ENCODE assay signal across 20 cellular contexts in genomic region chr5:20470997-20471396, GRCh38.
"Had no signal": no experiment of that assay in that cellular context is flagged by ENCODE, and none has a peak within 500 bp of the region (broad histone marks: within the 10 kb centered on the region; RNA-seq: fewer than 3 reads in every experiment).

No MANE protein-coding gene starts in this region.

- H3K4me1 ChIP-seq: ascending aorta, colonic mucosa, left ventricle myocardium inferior, sigmoid colon, spleen, testis, upper lobe of right lung had no signal

- ATAC-seq: stimulated activated memory B cell treated with anti-CD40 and anti-IgM and Interleukin-4, amounts not matched to agents 10 μg/mL and 1 μg/mL and 100 μg/mL, for 72 hours; upper lobe of right lung had no signal

- H3K27me3 ChIP-seq: ascending aorta, colonic mucosa, sigmoid colon, spleen, testis, upper lobe of right lung had no signal

- H3K36me3 Mint-ChIP-seq: activated naive CD4-positive, alpha-beta T cell treated with anti-CD3 and anti-CD28 coated beads, Interleukin-2, amount 50 U/mL, for 24 hours; stimulated activated memory B cell treated with anti-CD40 and anti-IgM and Interleukin-4, amounts not matched to agents 10 μg/mL and 1 μg/mL and 100 μg/mL, for 72 hours had no signal

- H3K27me3 Mint-ChIP-seq: activated naive CD4-positive, alpha-beta T cell treated with anti-CD3 and anti-CD28 coated beads, Interleukin-2, amount 50 U/mL, for 24 hours; central memory CD8-positive, alpha-beta T cell; stimulated activated memory B cell treated with anti-CD40 and anti-IgM and Interleukin-4, amounts not matched to agents 10 μg/mL and 1 μg/mL and 100 μg/mL, for 72 hours had no signal

- DNase-seq: activated CD4-positive, CD25-positive, alpha-beta regulatory T cell treated with anti-CD3 and anti-CD28 coated beads, Interleukin-2, amount 50 U/mL, for 72 hours; activated CD8-positive, alpha-beta memory T cell treated with anti-CD3 and anti-CD28 coated beads for 24 hours; activated gamma-delta T cell; colonic mucosa; erythroblast; kidney glomerular epithelial cell; left ventricle myocardium inferior; occipital lobe; sigmoid colon; spleen; stimulated activated CD4-positive, alpha-beta T cell treated with anti-CD3 and anti-CD28 coated beads, Interleukin-4, amount 100 ng/mL, for 4 hours; testis; upper lobe of right lung had no signal

- FAIRE-seq: endometrium, frontal cortex had no signal

- H3K4me1 Mint-ChIP-seq: activated naive CD4-positive, alpha-beta T cell treated with anti-CD3 and anti-CD28 coated beads, Interleukin-2, amount 50 U/mL, for 24 hours; central memory CD8-positive, alpha-beta T cell; stimulated activated memory B cell treated with anti-CD40 and anti-IgM and Interleukin-4, amounts not matched to agents 10 μg/mL and 1 μg/mL and 100 μg/mL, for 72 hours had no signal

- H3K36me3 ChIP-seq: ascending aorta, colonic mucosa, left ventricle myocardium inferior, sigmoid colon, spleen, upper lobe of right lung had no signal

- H3K9me3 ChIP-seq: ascending aorta, colonic mucosa, left ventricle myocardium inferior, sigmoid colon, spleen, testis, upper lobe of right lung had no signal

- H3K27ac ChIP-seq: ascending aorta, colonic mucosa, left ventricle myocardium inferior, sigmoid colon, spleen, testis, upper lobe of right lung, VCaP had no signal

- H3K4me3 ChIP-seq: ascending aorta, colonic mucosa, left ventricle myocardium inferior, sigmoid colon, spleen, testis, upper lobe of right lung had no signal

- H3K9me3 Mint-ChIP-seq: activated naive CD4-positive, alpha-beta T cell treated with anti-CD3 and anti-CD28 coated beads, Interleukin-2, amount 50 U/mL, for 24 hours; central memory CD8-positive, alpha-beta T cell; stimulated activated memory B cell treated with anti-CD40 and anti-IgM and Interleukin-4, amounts not matched to agents 10 μg/mL and 1 μg/mL and 100 μg/mL, for 72 hours had no signal

- H3K27ac Mint-ChIP-seq: activated naive CD4-positive, alpha-beta T cell treated with anti-CD3 and anti-CD28 coated beads, Interleukin-2, amount 50 U/mL, for 24 hours; stimulated activated memory B cell treated with anti-CD40 and anti-IgM and Interleukin-4, amounts not matched to agents 10 μg/mL and 1 μg/mL and 100 μg/mL, for 72 hours had no signal

- H3K4me3 Mint-ChIP-seq: activated naive CD4-positive, alpha-beta T cell treated with anti-CD3 and anti-CD28 coated beads, Interleukin-2, amount 50 U/mL, for 24 hours; central memory CD8-positive, alpha-beta T cell; stimulated activated memory B cell treated with anti-CD40 and anti-IgM and Interleukin-4, amounts not matched to agents 10 μg/mL and 1 μg/mL and 100 μg/mL, for 72 hours had no signal
